Comparison of ENCODE assay signal across 8 cellular contexts in genomic region chr5:142769793-142770649, GRCh38.
A peak's percentile ranks its signal among the peaks of the same experiment; 100 is the strongest.
DNase-seq lines count a peak whose midpoint lies in the region; ATAC-seq lines count a peak whose summit lies in the region.

ARHGAP26 (plus strand) TSS chr5:142770377; CDS start chr5:142770762, 385 bp downstream.

- H3K4me2 ChIP-seq in BLaER1: peak within 1 kb of the TSS; percentile 97

- peaks cover 23% of the 10 kb centered on the region for H4K20me1 ChIP-seq in BLaER1

- peak within 1 kb of the TSS; percentile 94 for H3K4me3 ChIP-seq in BLaER1

- 0 out of 2 replicates have a peak, but pooled peaks cover 5% of the 10 kb centered on the region for H3K27me3 ChIP-seq in BLaER1

- peaks cover 21% of the 10 kb centered on the region for H3K4me1 ChIP-seq in BLaER1

- no peaks in the 10 kb centered on the region for H3K9me3 ChIP-seq in BLaER1

- DNase-seq in GM19238 (ENCODE audit: insufficient read length, low spot score) (peak; percentile 92), NCI-H510A treated with DMSO at 0.1 percent for 48 hours (lab: John Stamatoyannopoulos, UW) (peak; percentile 62), kidney tubule cell (ENCODE audit: low spot score) (peak; percentile 97)
- DNase-seq in activated CD4-positive, alpha-beta T cell treated with anti-CD3 and anti-CD28 coated beads for 4 hours: peak; percentile 90 to 92
- DNase-seq in stimulated activated CD4-positive, alpha-beta T cell treated with anti-CD3 and anti-CD28 coated beads, Interleukin-1b, Interleukin-23, amount 100 ng/mL, for 24 hours (ENCODE audit: low read depth in 4 of 4, low spot score in 1 of 4): peak; percentile 76 to 93 (median 90)

- peak; percentile 98 for ATAC-seq in HG03442 (IDR thresholded peaks at IDR 0.05; ENCODE audit: unreplicated experiment)

- no peaks in the 10 kb centered on the region for H3K36me3 ChIP-seq in BLaER1

- H3K27ac ChIP-seq in BLaER1 (peak within 1 kb of the TSS; percentile 80), cingulate gyrus (ENCODE audit: low read depth, low read length) (peak within 1 kb of the TSS; percentile 76)

- peak within 1 kb of the TSS; percentile 82 for H3K9ac ChIP-seq in BLaER1

Comparison
In these comparisons a context has a peak if more than half of its experiments do, and no peak if none do; other contexts are left out.
1. Peak in every context shown above with its lines: DNase-seq, ATAC-seq, H3K4me3 ChIP-seq and H3K27ac ChIP-seq.